In the genomic region with DNA sequence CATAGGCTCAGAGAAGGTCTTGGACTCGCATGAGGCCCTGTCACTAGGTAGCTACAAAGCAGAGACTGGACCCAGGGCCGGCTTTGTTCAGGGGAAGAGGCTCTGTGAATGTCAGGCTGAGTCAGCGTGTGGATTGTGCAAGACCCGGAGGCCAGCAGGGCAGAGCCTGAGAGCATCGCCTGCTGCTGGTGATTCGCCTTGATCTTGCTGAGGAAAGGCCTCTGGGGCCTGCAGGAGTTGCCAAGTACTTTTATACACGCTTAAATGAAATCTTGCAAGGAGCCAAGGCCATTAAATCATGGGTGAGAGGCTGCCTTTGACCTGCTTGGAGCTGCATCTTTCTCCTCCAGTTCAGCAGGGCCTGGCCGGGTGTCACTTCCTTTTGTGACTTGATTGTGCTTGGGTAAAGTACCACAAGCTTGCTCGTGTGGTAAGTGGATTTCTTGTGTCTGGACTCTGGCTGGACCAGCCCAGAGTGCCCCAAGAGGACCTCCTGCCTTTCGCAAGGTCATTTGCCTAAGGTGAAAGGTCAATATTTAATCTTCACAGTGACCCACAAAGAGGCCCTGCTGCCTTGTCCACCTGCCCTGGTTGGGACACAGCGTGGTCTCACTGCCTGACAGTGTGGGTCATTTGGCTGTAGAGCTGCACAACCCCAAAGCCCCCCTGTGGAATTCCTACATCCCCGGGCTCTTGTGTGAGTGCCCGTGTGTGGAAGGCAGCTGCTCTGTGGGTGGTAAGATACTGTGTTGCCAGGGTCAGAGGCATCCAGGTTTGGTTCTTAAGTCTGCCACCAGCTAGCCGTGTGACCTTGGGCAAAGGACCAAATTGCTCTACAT, we compare ENCODE assay signal across 8 cellular contexts. TPM values are rescaled to one million over a fixed set of nuclear protein-coding genes. Genes with fewer than 3 reads are reported as not detected.
DNase-seq lines count a peak whose midpoint lies in the region; ATAC-seq and TF ChIP-seq lines count a peak whose summit lies in the region.

No MANE protein-coding gene starts in this region.

- H3K36me3 Mint-ChIP-seq in activated T-cell treated with anti-CD3 and anti-CD28 coated beads, Interleukin-2, amount 50 U/mL, for 72 hours (ENCODE audit: insufficient read depth in 2 of 2): peaks cover 5 to 11% of the 10 kb centered on the region in 2 donors
- H3K36me3 Mint-ChIP-seq in nephron progenitor cell (ENCODE audit: low read depth): peaks cover 43% of the 10 kb centered on the region

- peak overlapping the region; percentile 77 to 78 for H3K4me3 Mint-ChIP-seq in activated T-cell treated with anti-CD3 and anti-CD28 coated beads, Interleukin-2, amount 50 U/mL, for 72 hours
- no peak overlapping the region for H3K4me3 Mint-ChIP-seq in nephron progenitor cell

- H3K27me3 ChIP-seq in testis: no peaks in the 10 kb centered on the region

- H3K27ac ChIP-seq in testis: peak overlapping the region; percentile 57 to 76

- H3K27me3 Mint-ChIP-seq in activated T-cell treated with anti-CD3 and anti-CD28 coated beads, Interleukin-2, amount 50 U/mL, for 72 hours (ENCODE audit: low read depth): no peaks in the 10 kb centered on the region
- peaks cover 5% of the 10 kb centered on the region for H3K27me3 Mint-ChIP-seq in nephron progenitor cell (ENCODE audit: low read depth, poor library complexity)

- WGBS in testis, 2 donors: 36 to 38% methylated on average over 9 to 14 of the region's 14 CpGs

- no peak for TF ChIP-seq POLR2A in testis (IDR thresholded peaks at IDR 0.05)

- TF ChIP-seq CTCF in nephron progenitor cell (IDR thresholded peaks at IDR 0.05): no peak
- TF ChIP-seq CTCF in testis (IDR thresholded peaks at IDR 0.05): no peak

- peak overlapping the region; percentile 72 for H3K27ac Mint-ChIP-seq in activated T-cell treated with anti-CD3 and anti-CD28 coated beads, Interleukin-2, amount 50 U/mL, for 72 hours
- H3K27ac Mint-ChIP-seq in nephron progenitor cell: peak overlapping the region; percentile 86

- peaks cover 100% of the 10 kb centered on the region for H3K4me1 Mint-ChIP-seq in activated T-cell treated with anti-CD3 and anti-CD28 coated beads, Interleukin-2, amount 50 U/mL, for 72 hours (ENCODE audit: low read depth)
- peaks cover 65% of the 10 kb centered on the region for H3K4me1 Mint-ChIP-seq in nephron progenitor cell

- no peaks in the 10 kb centered on the region for H3K36me3 ChIP-seq in testis (ENCODE audit: low read depth, missing control alignments)

- ATAC-seq in activated T-cell treated with anti-CD3 and anti-CD28 coated beads, Interleukin-2, amount 50 U/mL, for 72 hours (replicated peaks in 1 of 2): peak; percentile 86 to 91

- in situ Hi-C loops in G401 (cut with HindIII; ENCODE audit: low sequenced_read_pairs): no loop called here

- no peaks in the 10 kb centered on the region for H3K9me3 ChIP-seq in testis

- no peak overlapping the region for H3K4me3 ChIP-seq in testis

- DNase-seq in G401 (ENCODE audit: low spot score) (peak; percentile 8), NOMO-1 (lab: John Stamatoyannopoulos, UW; ENCODE audit: unreplicated experiment in 2 of 2) (peak; percentile 92 to 96), fibroblast of peridontal ligament (ENCODE audit: extremely low read depth) (peak; percentile 98), nephron progenitor cell (no peak), testis (peak; percentile 92), NCI-H2029 treated with DMSO at 0.1 percent for 48 hours (lab: John Stamatoyannopoulos, UW) (no peak), NCI-H1436 (lab: John Stamatoyannopoulos, UW) (no peak)
- DNase-seq in activated T-cell treated with anti-CD3 and anti-CD28 coated beads, Interleukin-2, amount 50 U/mL, for 72 hours: peak; percentile 81 to 83

- H3K4me1 ChIP-seq in testis: peaks cover 65% of the 10 kb centered on the region

- peaks cover 2 to 3% of the 10 kb centered on the region in 2 donors for H3K9me3 Mint-ChIP-seq in activated T-cell treated with anti-CD3 and anti-CD28 coated beads, Interleukin-2, amount 50 U/mL, for 72 hours
- peaks cover 23% of the 10 kb centered on the region for H3K9me3 Mint-ChIP-seq in nephron progenitor cell

- intact Hi-C loops in testis (cut with DNase I; ENCODE audit: low total_unique reads): no loop called here

RNA-seq across cellular contexts. Expression of a gene that starts 38.6 kb away (rescaled TPM):
- not detected in 2 replicates for total RNA-seq in G401 (2014; rRNA removed; shearing (Covaris generic))
- under 1 TPM; 0.34 to 0.46 TPM for total RNA-seq in activated T-cell treated with anti-CD3 and anti-CD28 coated beads, Interleukin-2, amount 50 U/mL, for 72 hours
- total RNA-seq in testis: 1 to 10 TPM in 1 of 2 donors, under 1 TPM in 1; 0.55 to 1.1 TPM
- 0.22 TPM for polyA plus RNA-seq in testis (ENCODE audit: insufficient read depth, low read depth, low replicate concordance)

RNA-seq across cellular contexts. Expression of a gene that starts 44.9 kb away (rescaled TPM):
- total RNA-seq in G401 (2014; rRNA removed; shearing (Covaris generic)): 8.5 and 24.5 TPM in 2 replicates
- total RNA-seq in activated T-cell treated with anti-CD3 and anti-CD28 coated beads, Interleukin-2, amount 50 U/mL, for 72 hours: 10 to 100 TPM; 44.2 to 47.8 TPM
- total RNA-seq in testis: 10 to 100 TPM; 61.4 to 64.6 TPM
- 59.1 TPM for polyA plus RNA-seq in testis (ENCODE audit: insufficient read depth, low read depth, low replicate concordance)

Comparison
In these comparisons a context has a peak if more than half of its experiments do, and no peak if none do; other contexts are left out.
1. DNase-seq: peak in G401 (single experiment), NOMO-1 (2 of 2), activated T-cell treated with anti-CD3 and anti-CD28 coated beads, Interleukin-2, amount 50 U/mL, for 72 hours (2 of 2), fibroblast of peridontal ligament (single experiment) and testis (single experiment); none in nephron progenitor cell (single experiment), NCI-H2029 treated with DMSO at 0.1 percent for 48 hours (single experiment) and NCI-H1436 (single experiment).